Comparison of ENCODE assay signal across 8 cellular contexts in genomic region chr1:25338188-25338981, GRCh38. TPM values are rescaled to one million over a fixed set of nuclear protein-coding genes. Genes with fewer than 3 reads are reported as not detected.
DNase-seq lines count a peak whose midpoint lies in the region; ATAC-seq, FAIRE-seq and TF ChIP-seq lines count a peak whose summit lies in the region.

TSS of gene TMEM50A (plus strand) at chr1:25338334. CDS start at chr1:25340487, 2,153 bp downstream.

- TF ChIP-seq POLR2A in GM12892 (IDR thresholded peaks at IDR 0.05; ENCODE audit: low read depth, low read length) = peak; percentile 69; the same call in 1 of the 2 replicates
- TF ChIP-seq POLR2A in adrenal gland (IDR thresholded peaks at IDR 0.05) = peak; percentile 65 to 92
- TF ChIP-seq POLR2A in upper lobe of left lung (IDR thresholded peaks at IDR 0.05) = peak in 3 of 4 donors; percentile 77 to 93 (median 89)

- H3K36me3 ChIP-seq in adrenal gland (replicated peaks in 1 of 2) (peaks cover 0 to 4% of the 10 kb centered on the region in 2 donors), upper lobe of left lung (peaks cover 0 to 8% (median 4%) of the 10 kb centered on the region in 4 donors)

- TF ChIP-seq CTCF in adrenal gland (IDR thresholded peaks at IDR 0.05) (no peak), upper lobe of left lung (IDR thresholded peaks at IDR 0.05) (peak in 2 of 6 experiments; percentile 11 to 16)

- H3K27me3 ChIP-seq in adrenal gland = no peaks in the 10 kb centered on the region
- H3K27me3 ChIP-seq in upper lobe of left lung = no peaks in the 10 kb centered on the region

- ATAC-seq in HG02759 (IDR thresholded peaks at IDR 0.05; ENCODE audit: unreplicated experiment) (peak; percentile 70), upper lobe of left lung (ENCODE audit: low FRiP score in 2 of 2) (peak; percentile 99)

- WGBS in adrenal gland, 4 donors = 0 to 1% (median 1%) methylated on average over 15 to 71 of the region's 75 CpGs
- whole genome bisulfite sequencing in upper lobe of left lung, 2 donors = 0 to 1% methylated on average over 23 to 37 of the region's 75 CpGs

- H3K9me3 ChIP-seq in adrenal gland (replicated peaks in 1 of 3) (no peaks in the 10 kb centered on the region), upper lobe of left lung (no peaks in the 10 kb centered on the region)

- H3K27ac ChIP-seq in adrenal gland (peak within 1 kb of the TSS; percentile 90 to 99 (median 96)), upper lobe of left lung (peak within 1 kb of the TSS; percentile 94 to 97 (median 96))

- FAIRE-seq in GM12892 (lab: Jason Lieb, UNC) = peak; percentile 100

- H3K4me1 ChIP-seq in adrenal gland (replicated peaks in 1 of 2) (peaks cover 16 to 40% of the 10 kb centered on the region in 2 donors), upper lobe of left lung (peaks cover 11 to 28% (median 20%) of the 10 kb centered on the region in 4 donors)

- H3K4me3 ChIP-seq in adrenal gland (peak within 1 kb of the TSS; percentile 29 to 90 (median 80)), upper lobe of left lung (peak within 1 kb of the TSS; percentile 69 to 89 (median 74))

- DNase-seq in GM12892 (ENCODE audit: insufficient read length) (peak; percentile 74), NCI-H1417 (lab: John Stamatoyannopoulos, UW) (peak; percentile 76 to 94 (median 91)), adrenal gland (peak; percentile 90 to 96 (median 92)), cardiac septum (ENCODE audit: low spot score) (peak; percentile 96), posterior cingulate gyrus (peak; percentile 81 to 98 (median 90)), upper lobe of left lung (peak; percentile 92 to 99)

- intact Hi-C loops in T-helper 1 cell treated with Interleukin-12 subunit alpha and Interleukin-12 subunit beta and Interleukin-4 antibody, amounts not matched to agents 30 ng/mL and 1 ng/mL, for 36 hours (cut with micrococcal nuclease) = loop anchor here (2.0 to 10.0 kb wide), 6 partner anchors 70 to 774 kb away; partner anchors contain the start of genes MACO1, PDIK1L, STMN1 and SYF2
- intact Hi-C loops in adrenal gland (cut with DNase I) (no loop called here), cardiac septum (cut with DNase I) (loop anchor here (5.0 kb wide), 2 partner anchors 91 to 94 kb away; partner anchors contain the start of genes MACO1 and RSRP1), posterior cingulate gyrus (cut with DNase I) (no loop called here)

- no peak for TF ChIP-seq EP300 in upper lobe of left lung (IDR thresholded peaks at IDR 0.05)

RNA-seq across cellular contexts. Expression of gene TMEM50A, which starts in this region (rescaled TPM):
- 58.2 TPM for polyA plus RNA-seq in GM12892 (2012; ENCODE audit: missing spikeins)
- total RNA-seq in T-helper 1 cell treated with Interleukin-12 subunit alpha and Interleukin-12 subunit beta and Interleukin-4 antibody, amounts not matched to agents 30 ng/mL and 1 ng/mL, for 36 hours = 151 and 156 TPM in 2 replicates
- total RNA-seq in adrenal gland = 100 to 1,000 TPM; 115 to 230 (median 167) TPM
- polyA plus RNA-seq in adrenal gland = 100 to 1,000 TPM in 2 of 3 donors, 10 to 100 TPM in 1; 77.5 to 177 (median 154) TPM
- 97.7 TPM for total RNA-seq in cardiac septum
- 100 to 1,000 TPM in 3 of 6 donors, 10 to 100 TPM in 3; 27.1 to 113 (median 96.5) TPM for total RNA-seq in upper lobe of left lung

Comparison
In these comparisons a context has a peak if more than half of its experiments do, and no peak if none do; other contexts are left out.
1. Peak in every context shown above with its lines: DNase-seq, ATAC-seq, H3K4me3 ChIP-seq and H3K27ac ChIP-seq.
2. intact Hi-C loops: an anchor here in T-helper 1 cell treated with Interleukin-12 subunit alpha and Interleukin-12 subunit beta and Interleukin-4 antibody, amounts not matched to agents 30 ng/mL and 1 ng/mL, for 36 hours (2.0 to 10.0 kb wide) and cardiac septum (5.0 kb wide); none called in adrenal gland and posterior cingulate gyrus.